In the genomic region with DNA sequence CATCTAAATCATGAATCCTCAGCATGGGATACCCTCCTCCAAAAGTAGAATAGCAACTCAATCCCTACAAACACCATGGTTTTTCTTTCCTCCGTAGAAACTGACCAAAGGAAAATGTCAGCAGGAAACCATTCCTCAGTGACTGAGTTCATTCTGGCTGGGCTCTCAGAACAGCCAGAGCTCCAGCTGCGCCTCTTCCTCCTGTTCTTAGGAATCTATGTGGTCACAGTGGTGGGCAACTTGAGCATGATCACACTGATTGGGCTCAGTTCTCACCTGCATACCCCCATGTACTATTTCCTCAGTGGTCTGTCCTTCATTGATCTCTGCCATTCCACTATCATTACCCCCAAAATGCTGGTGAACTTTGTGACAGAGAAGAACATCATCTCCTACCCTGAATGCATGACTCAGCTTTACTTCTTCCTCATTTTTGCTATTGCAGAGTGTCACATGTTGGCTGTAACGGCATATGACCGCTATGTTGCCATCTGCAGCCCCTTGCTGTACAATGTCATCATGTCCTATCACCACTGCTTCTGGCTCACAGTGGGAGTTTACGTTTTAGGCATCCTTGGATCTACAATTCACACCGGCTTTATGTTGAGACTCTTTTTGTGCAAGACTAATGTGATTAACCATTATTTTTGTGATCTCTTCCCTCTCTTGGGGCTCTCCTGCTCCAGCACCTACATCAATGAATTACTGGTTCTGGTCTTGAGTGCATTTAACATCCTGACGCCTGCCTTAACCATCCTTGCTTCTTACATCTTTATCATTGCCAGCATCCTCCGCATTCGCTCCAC, we compare ENCODE assay signal across 1 cellular context.
TF ChIP-seq lines count a peak whose summit lies in the region.

No MANE protein-coding gene starts in this region.

TF ChIP-seq in H1, 55 proteins besides CTCF, POLR2A, EP300 and RAD21:
- TF ChIP-seq BACH1 (IDR thresholded peaks at IDR 0.05; ENCODE audit: low read length), result 0 out of 2 replicates have a peak, but pooled peaks have one; percentile 3
